ENCODE assay signal across 1 cellular context in the genomic region with DNA sequence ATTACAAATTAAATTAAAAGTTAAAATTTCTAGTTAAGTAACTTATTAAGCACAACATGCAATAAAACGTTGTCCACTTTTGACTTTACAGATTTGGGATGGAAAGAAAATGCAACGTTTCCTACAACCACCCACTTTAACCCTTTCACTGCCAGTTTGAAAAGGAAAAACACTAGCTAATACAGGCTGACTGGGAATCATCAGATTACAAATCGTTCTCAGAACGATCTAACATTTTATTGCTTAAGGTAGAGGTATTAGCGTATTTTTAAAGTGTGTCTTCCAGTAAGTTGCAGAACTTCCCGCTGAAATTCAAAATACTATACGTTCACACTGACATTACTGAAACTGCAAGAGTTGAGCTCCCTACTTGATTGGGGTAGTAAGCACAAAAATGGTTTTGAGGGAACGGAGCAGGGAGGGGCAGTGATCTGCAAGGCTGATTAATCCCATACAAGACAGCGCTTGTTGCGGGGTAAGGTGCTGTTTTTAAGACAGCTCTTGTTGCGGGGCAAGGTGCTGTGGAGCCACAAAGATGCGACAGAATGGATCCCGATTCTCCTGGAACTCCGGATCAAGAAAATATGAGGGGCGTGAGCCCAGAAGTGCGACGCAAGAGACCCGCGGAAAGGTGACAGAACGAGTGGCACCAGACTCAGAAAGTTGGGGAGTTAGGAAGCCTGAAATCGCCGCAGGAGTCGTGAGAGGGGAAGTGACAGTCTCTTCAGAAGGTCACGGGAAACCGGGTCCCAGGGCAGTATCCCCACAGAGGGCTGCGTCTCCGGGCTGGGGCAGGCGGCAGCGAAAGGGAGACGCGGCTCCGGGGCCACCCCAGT.
TF ChIP-seq lines count a peak whose summit lies in the region.

No MANE protein-coding gene starts in this region.

TF ChIP-seq in H1, 55 proteins besides CTCF, POLR2A, EP300 and RAD21:
- TF ChIP-seq SAP30 (IDR thresholded peaks at IDR 0.05; ENCODE audit: insufficient read depth, insufficient replicate concordance, low read length) (peak; percentile 86), SIN3A (conservative IDR thresholded peaks at IDR 0.05 in 1 of 2, IDR thresholded peaks at IDR 0.05 in 1 of 2; ENCODE audit: low read depth in 1 of 2, low read length in 2 of 2) (peak in 1 of 2 experiments; percentile 10; a peak in 1 of 4 replicates), ASH2L (IDR thresholded peaks at IDR 0.05; ENCODE audit: low read length) (peak; percentile 46), CREB1 (IDR thresholded peaks at IDR 0.05) (no peak), CEBPB (IDR thresholded peaks at IDR 0.05; ENCODE audit: low read depth, low read length) (no peak), SUZ12 (IDR thresholded peaks at IDR 0.05; ENCODE audit: low read length) (no peak)
